Comparison of ENCODE assay signal across 8 cellular contexts in genomic region chr19:2096543-2097329, GRCh38. TPM values are rescaled to one million over a fixed set of nuclear protein-coding genes. Genes with fewer than 3 reads are reported as not detected.
DNase-seq lines count a peak whose midpoint lies in the region; ATAC-seq, FAIRE-seq and TF ChIP-seq lines count a peak whose summit lies in the region.

Gene IZUMO4 (plus strand): TSS chr19:2096915. CDS start chr19:2096946, 31 bp downstream.

- H3K4me3 ChIP-seq in AG04450 (ENCODE audit: low read depth, low read length) = peak within 1 kb of the TSS; percentile 76
- peak within 1 kb of the TSS; percentile 69 for H3K4me3 ChIP-seq in WI38 (ENCODE audit: low read depth, low read length)
- peak within 1 kb of the TSS; percentile 67 for H3K4me3 ChIP-seq in bronchial epithelial cell (ENCODE audit: low read depth, low read length)

- H3K4me1 Mint-ChIP-seq in immature natural killer cell = peaks cover 27 to 30% of the 10 kb centered on the region in 2 donors

- H3K36me3 ChIP-seq in bronchial epithelial cell (ENCODE audit: control insufficient read depth, insufficient read depth, low read length) = peaks cover 14% of the 10 kb centered on the region

- H3K27ac ChIP-seq in AG04450 (ENCODE audit: low read depth, low read length) = peak within 1 kb of the TSS; percentile 68

- ATAC-seq in GM18907 (IDR thresholded peaks at IDR 0.05; ENCODE audit: unreplicated experiment) = peak; percentile 63
- ATAC-seq in HG03159 (IDR thresholded peaks at IDR 0.05; ENCODE audit: unreplicated experiment) = peak; percentile 66

- CTCF ChIA-PET in AG04450 (lab: Charles Lee) = interaction anchor here (0.6 kb wide), 1 partner anchor 59 kb away, joined by 3 read pairs; no protein-coding TSS in a partner anchor

- POLR2A ChIA-PET in AG04450 (lab: Yijun Ruan, JAX) = no interaction called here

- peak; percentile 92 for DNase-seq in AG04450 (ENCODE audit: low read depth, low spot score)
- DNase-seq in NCI-H2196 treated with DMSO at 0.1 percent for 48 hours (lab: John Stamatoyannopoulos, UW; ENCODE audit: unreplicated experiment) = peak; percentile 98
- DNase-seq in bronchial epithelial cell (ENCODE audit: low read depth) = peak; percentile 81
- DNase-seq in immature natural killer cell = peak; percentile 99 to 100 (median 100)
- peak; percentile 85 for DNase-seq in smooth muscle cell of the brain vasculature (ENCODE audit: low read depth, low spot score)

- H3K9me3 Mint-ChIP-seq in immature natural killer cell = no peaks in the 10 kb centered on the region

- peak within 1 kb of the TSS; percentile 86 to 98 (median 95) for H3K27ac Mint-ChIP-seq in immature natural killer cell

- H3K27me3 ChIP-seq in AG04450 (ENCODE audit: control insufficient read depth, insufficient read depth, low read length) (no peaks in the 10 kb centered on the region), bronchial epithelial cell (ENCODE audit: control insufficient read depth, insufficient read depth, low read length) (no peaks in the 10 kb centered on the region)

- H3K36me3 Mint-ChIP-seq in immature natural killer cell = peaks cover 0 to 17% (median 5%) of the 10 kb centered on the region in 3 donors

- peaks cover 9% of the 10 kb centered on the region; the same call in 1 of the 2 replicates for H3K9me3 ChIP-seq in AG04450 (ENCODE audit: control insufficient read depth, insufficient read depth, low read length)

- FAIRE-seq in bronchial epithelial cell (lab: Jason Lieb, UNC) = no peak

- peaks cover 15 to 24% (median 21%) of the 10 kb centered on the region in 3 donors for H3K27me3 Mint-ChIP-seq in immature natural killer cell (ENCODE audit: low read depth in 3 of 3)

- TF ChIP-seq CTCF in AG04450 (IDR thresholded peaks at IDR 0.05; ENCODE audit: low read depth, low read length) (peak; percentile 40), WI38 (IDR thresholded peaks at IDR 0.05; ENCODE audit: low read depth, low read length) (peak; percentile 7; the same call in 1 of the 2 replicates), bronchial epithelial cell (IDR thresholded peaks at IDR 0.05; ENCODE audit: insufficient read depth, low read length, severe bottlenecking) (peak; percentile 53)

- peak within 1 kb of the TSS; percentile 91 to 96 (median 94) for H3K4me3 Mint-ChIP-seq in immature natural killer cell

RNA-seq across cellular contexts. Expression of gene IZUMO4, which starts in this region (rescaled TPM):
- 0.56 and 0.84 TPM in 2 replicates for polyA plus RNA-seq in AG04450 (2011; rRNA removed)
- 0.39 TPM in 1 of 2 replicates, not detected in the other for polyA minus RNA-seq in AG04450 (2011; rRNA and poly(A)+ RNA removed)
- 3.7 and 5.9 TPM in 2 replicates for total RNA-seq in bronchial epithelial cell
- polyA plus RNA-seq in immature natural killer cell = under 1 TPM in 1 of 3 donors, not detected in 2; 0.42 TPM

Comparison
In these comparisons a context has a peak if more than half of its experiments do, and no peak if none do; other contexts are left out.
1. Peak in every context shown above with its lines: DNase-seq, ATAC-seq, H3K4me3 ChIP-seq and H3K27ac ChIP-seq.
2. Peak in DNase-seq, H3K4me3 ChIP-seq and H3K27ac ChIP-seq in AG04450; RNA of the gene not detected or under 1 TPM.
3. Peak in DNase-seq in immature natural killer cell; RNA of the gene not detected or under 1 TPM.